In genomic region chr11:75338516-75339218, GRCh38 we compare ENCODE assay signal across 9 cellular contexts. TPM values are rescaled to one million over a fixed set of nuclear protein-coding genes. Genes with fewer than 3 reads are reported as not detected.
DNase-seq lines count a peak whose midpoint lies in the region; ATAC-seq, FAIRE-seq and TF ChIP-seq lines count a peak whose summit lies in the region.
"Had no signal": no experiment of that assay in that cellular context is flagged by ENCODE, and none has a peak within 500 bp of the region (broad histone marks: within the 10 kb centered on the region; RNA-seq: fewer than 3 reads in every experiment).

No MANE protein-coding gene starts in this region.

- peaks cover 77% of the 10 kb centered on the region for H3K4me1 ChIP-seq in CD4-positive, alpha-beta memory T cell (ENCODE audit: insufficient read depth, low read length)
- H3K4me1 ChIP-seq in esophagus muscularis mucosa = peaks cover 97 to 100% (median 100%) of the 10 kb centered on the region in 4 donors
- peaks cover 51 to 76% (median 56%) of the 10 kb centered on the region in 3 donors for H3K4me1 ChIP-seq in pancreas

- no peak for ATAC-seq in pancreas
- no peak for ATAC-seq in GM18519 (IDR thresholded peaks at IDR 0.05; ENCODE audit: low FRiP score, unreplicated experiment)
- no peak for ATAC-seq in GM18517 (IDR thresholded peaks at IDR 0.05; ENCODE audit: unreplicated experiment)
- no peak for ATAC-seq in HG03175 (IDR thresholded peaks at IDR 0.05; ENCODE audit: unreplicated experiment)

- no peak for DNase-seq in CD4-positive, alpha-beta memory T cell
- DNase-seq in NCI-H526 treated with DMSO at 0.1 percent for 48 hours (lab: John Stamatoyannopoulos, UW) (peak; percentile 61), esophagus muscularis mucosa (ENCODE audit: extremely low spot score) (no peak), pancreas (peak in 2 of 6 donors; percentile 20 to 33), NCI-H226 (no peak)
- DNase-seq: aorta had no signal

- CTCF ChIA-PET in CD4-positive, alpha-beta memory T cell (lab: Charles Lee; ENCODE audit: partially characterized antibody) = interaction anchor here (1.1 to 4.4 kb wide), 6 partner anchors 10 to 58 kb away, joined by 6 to 24 read pairs (median 14); no protein-coding TSS in a partner anchor

- POLR2A ChIA-PET in CD4-positive, alpha-beta memory T cell (lab: Charles Lee; ENCODE audit: partially characterized antibody) = interaction anchor here (1.8 to 6.6 kb wide), 4 partner anchors 9 to 63 kb away, joined by 6 to 113 read pairs (median 36); partner anchors contain the start of gene ARRB1

- no peak for TF ChIP-seq CTCF in esophagus muscularis mucosa (IDR thresholded peaks at IDR 0.05)
- no peak for TF ChIP-seq CTCF in pancreas (IDR thresholded peaks at IDR 0.05)

- H3K9me3 Mint-ChIP-seq in CD4-positive, alpha-beta memory T cell = peaks cover 0 to 2% (median 0%) of the 10 kb centered on the region in 8 donors

- peaks cover 50 to 93% (median 74%) of the 10 kb centered on the region in 4 donors for H3K4me1 Mint-ChIP-seq in CD4-positive, alpha-beta memory T cell

- WGBS in esophagus muscularis mucosa = 40% methylated on average over 8 of the region's 8 CpGs
- 60 to 62% methylated on average over 8 of the region's 8 CpGs for WGBS in pancreas, 2 donors

- H3K4me3 ChIP-seq in CD4-positive, alpha-beta memory T cell (ENCODE audit: low read length in 2 of 2) = no peak overlapping the region
- peak overlapping the region in 1 of 4 donors; percentile 12 for H3K4me3 ChIP-seq in esophagus muscularis mucosa
- no peak overlapping the region for H3K4me3 ChIP-seq in pancreas

- TF ChIP-seq EP300 in esophagus muscularis mucosa (IDR thresholded peaks at IDR 0.05) = no peak

- H3K36me3 ChIP-seq in CD4-positive, alpha-beta memory T cell (ENCODE audit: insufficient read depth, low read length) = no peaks in the 10 kb centered on the region
- no peaks in the 10 kb centered on the region for H3K36me3 ChIP-seq in esophagus muscularis mucosa
- no peaks in the 10 kb centered on the region for H3K36me3 ChIP-seq in pancreas

- H3K9me3 ChIP-seq in CD4-positive, alpha-beta memory T cell (ENCODE audit: control insufficient read depth in 1 of 2, low read length in 2 of 2) = no peaks in the 10 kb centered on the region
- no peaks in the 10 kb centered on the region for H3K9me3 ChIP-seq in esophagus muscularis mucosa
- no peaks in the 10 kb centered on the region for H3K9me3 ChIP-seq in pancreas

- intact Hi-C loops in CD4-positive, alpha-beta memory T cell (cut with micrococcal nuclease) = no loop called here
- intact Hi-C loops in esophagus muscularis mucosa (cut with DNase I) (no loop called here), pancreas (cut with DNase I) (no loop called here)

- H3K27ac ChIP-seq in CD4-positive, alpha-beta memory T cell (ENCODE audit: low read depth, low read length) = peak overlapping the region; percentile 47
- H3K27ac ChIP-seq in esophagus muscularis mucosa (replicated peaks in 1 of 4) (peak overlapping the region; percentile 95 to 98 (median 97)), pancreas (peak overlapping the region; percentile 56 to 85 (median 76))

- H3K4me3 Mint-ChIP-seq in CD4-positive, alpha-beta memory T cell = peak overlapping the region in 7 of 8 donors; percentile 57 to 87 (median 71)

- H3K27me3 Mint-ChIP-seq in CD4-positive, alpha-beta memory T cell = no peaks in the 10 kb centered on the region

- H3K27me3 ChIP-seq in CD4-positive, alpha-beta memory T cell (ENCODE audit: insufficient read depth, low read length) = no peaks in the 10 kb centered on the region
- H3K27me3 ChIP-seq in esophagus muscularis mucosa = no peaks in the 10 kb centered on the region
- no peaks in the 10 kb centered on the region for H3K27me3 ChIP-seq in pancreas

- no peak for FAIRE-seq in pancreas (lab: Jason Lieb, UNC)

- peak overlapping the region; percentile 57 to 92 (median 82) for H3K27ac Mint-ChIP-seq in CD4-positive, alpha-beta memory T cell

- H3K36me3 Mint-ChIP-seq in CD4-positive, alpha-beta memory T cell = peaks cover 7% of the 10 kb centered on the region in 2 donors

- TF ChIP-seq POLR2A in esophagus muscularis mucosa (IDR thresholded peaks at IDR 0.05; ENCODE audit: low read depth) = no peak

RNA-seq across cellular contexts. Expression of gene ARRB1, which starts 12.8 kb away (rescaled TPM):
- 10 to 100 TPM; 45.0 to 47.5 TPM for total RNA-seq in CD4-positive, alpha-beta memory T cell
- 1 to 10 TPM; 6.6 to 7.9 TPM for polyA plus RNA-seq in CD4-positive, alpha-beta memory T cell
- total RNA-seq in esophagus muscularis mucosa (100 to 1,000 TPM in 1 of 4 donors, 10 to 100 TPM in 3; 41.1 to 102 (median 76.7) TPM), pancreas (10 to 100 TPM; 30.3 to 68.1 (median 33.8) TPM)
- polyA plus RNA-seq in pancreas = 10 to 100 TPM in 1 of 2 donors, 1 to 10 TPM in 1; 7.8 to 12.7 TPM

Comparison
In these comparisons a context has a peak if more than half of its experiments do, and no peak if none do; other contexts are left out.
1. H3K27ac ChIP-seq: peak in every context shown above with its lines; median percentile 97 in esophagus muscularis mucosa; 76 in pancreas; 47 in CD4-positive, alpha-beta memory T cell.